19 cellular contexts compared by ENCODE assay signal in the genomic region with DNA sequence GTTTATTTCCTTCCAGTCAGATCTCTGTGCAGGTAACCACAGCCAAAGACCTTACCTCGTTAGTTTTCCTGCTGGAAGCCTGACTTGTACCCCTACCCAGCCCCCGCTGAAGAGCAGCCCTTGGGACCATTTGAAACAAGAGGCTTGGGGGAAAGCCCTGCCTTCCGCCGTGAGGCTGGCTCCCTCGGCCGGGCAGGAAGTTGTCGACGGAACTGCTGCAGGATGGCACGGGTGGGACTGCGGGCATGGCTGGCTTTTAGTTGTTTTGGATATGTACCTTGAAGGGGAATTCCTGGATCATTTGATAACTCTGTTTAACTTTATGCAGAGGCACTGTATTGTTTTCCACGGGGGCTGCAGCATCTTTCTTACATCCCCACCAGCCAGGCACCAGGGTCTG.
"Had no signal": no experiment of that assay in that cellular context is flagged by ENCODE, and none has a peak within 500 bp of the region (broad histone marks: within the 10 kb centered on the region; RNA-seq: fewer than 3 reads in every experiment).

No MANE protein-coding gene starts in this region.

- H3K4me3 Mint-ChIP-seq: activated naive CD8-positive, alpha-beta T cell treated with anti-CD3 and anti-CD28 coated beads for 36 hours; endodermal cell; nephron; T-cell; T-helper 2 cell treated with Interferon-gamma antibody and Interleukin-4, amounts not matched to agents 5 μg/mL and 100 μg/mL, for 36 hours; type B pancreatic cell had no signal

- H3K4me1 Mint-ChIP-seq: activated naive CD8-positive, alpha-beta T cell treated with anti-CD3 and anti-CD28 coated beads for 36 hours; endodermal cell; T-cell had no signal

- H3K9me3 ChIP-seq: breast epithelium, esophagus squamous epithelium, gastrocnemius medialis, thoracic aorta had no signal

- H3K27ac Mint-ChIP-seq: activated naive CD8-positive, alpha-beta T cell treated with anti-CD3 and anti-CD28 coated beads for 36 hours; endodermal cell; nephron; T-helper 2 cell treated with Interferon-gamma antibody and Interleukin-4, amounts not matched to agents 5 μg/mL and 100 μg/mL, for 36 hours; type B pancreatic cell had no signal

- DNase-seq: activated CD4-positive, alpha-beta T cell treated with anti-CD3 and anti-CD28 coated beads, Interleukin-2, amount 50 U/mL, for 1 hour; activated CD8-positive, alpha-beta memory T cell treated with anti-CD3 and anti-CD28 coated beads for 24 hours; activated naive CD8-positive, alpha-beta T cell treated with anti-CD3 and anti-CD28 coated beads for 36 hours; endodermal cell; esophagus squamous epithelium; gastrocnemius medialis; hippocampal formation; left ventricle myocardium superior; midbrain; stimulated activated CD4-positive, alpha-beta T cell treated with anti-CD3 and anti-CD28 coated beads, Interleukin-4, amount 100 ng/mL, for 1 hour; stimulated activated naive CD4-positive, alpha-beta T cell treated with Interleukin-2 at 50 U/mL for 16 hours; T-cell had no signal

- ATAC-seq: activated CD4-positive, CD25-positive, alpha-beta regulatory T cell treated with anti-CD3 and anti-CD28 coated beads, Interleukin-2, amount 50 U/mL, for 24 hours; gastrocnemius medialis; left ventricle myocardium superior; T-cell had no signal

- H3K4me1 ChIP-seq: breast epithelium, gastrocnemius medialis had no signal

- H3K27me3 Mint-ChIP-seq: activated naive CD8-positive, alpha-beta T cell treated with anti-CD3 and anti-CD28 coated beads for 36 hours; T-cell; type B pancreatic cell had no signal

- H3K27me3 ChIP-seq: breast epithelium, esophagus squamous epithelium, gastrocnemius medialis had no signal

- H3K4me3 ChIP-seq: breast epithelium, coronary artery, esophagus squamous epithelium, gastrocnemius medialis, thoracic aorta had no signal

- H3K9me3 Mint-ChIP-seq: activated naive CD8-positive, alpha-beta T cell treated with anti-CD3 and anti-CD28 coated beads for 36 hours; nephron; T-cell; T-helper 2 cell treated with Interferon-gamma antibody and Interleukin-4, amounts not matched to agents 5 μg/mL and 100 μg/mL, for 36 hours; type B pancreatic cell had no signal
